ENCODE assay signal across 1 cellular context in genomic region chr11:130514851-130515250, GRCh38.
TF ChIP-seq lines count a peak whose summit lies in the region.

No MANE protein-coding gene starts in this region.

TF ChIP-seq in H1, 55 proteins besides CTCF, POLR2A, EP300 and RAD21 (continued from another document):
- TF ChIP-seq E2F6 (IDR thresholded peaks at IDR 0.05) (no peak), TCF12 (IDR thresholded peaks at IDR 0.05; ENCODE audit: low read depth, low read length) (no peak), CTBP2 (IDR thresholded peaks at IDR 0.05; ENCODE audit: borderline replicate concordance, insufficient read depth, insufficient read length, low read length) (no peak), JUND (IDR thresholded peaks at IDR 0.05; ENCODE audit: low read length) (no peak), POLR2AphosphoS5 (IDR thresholded peaks at IDR 0.05; ENCODE audit: low read depth, low read length) (no peak), TAF7 (optimal IDR thresholded peaks at IDR 0.05; ENCODE audit: borderline replicate concordance, low read depth, low read length) (no peak), MAX (IDR thresholded peaks at IDR 0.05) (no peak), CBX8 (IDR thresholded peaks at IDR 0.05; ENCODE audit: borderline replicate concordance, low read depth, low read length) (no peak), SP4 (IDR thresholded peaks at IDR 0.05; ENCODE audit: low read length) (no peak), KDM5A (IDR thresholded peaks at IDR 0.05; ENCODE audit: low read length) (no peak), GABPA (IDR thresholded peaks at IDR 0.05; ENCODE audit: borderline replicate concordance, insufficient read depth, low read length) (no peak), ZNF274 (IDR thresholded peaks at IDR 0.05; ENCODE audit: borderline replicate concordance, extremely low read depth, low read length) (no peak), SIX5 (IDR thresholded peaks at IDR 0.05; ENCODE audit: low read depth, low read length) (no peak), ASH2L (IDR thresholded peaks at IDR 0.05; ENCODE audit: low read length) (no peak)
